Comparison of ENCODE assay signal across 34 cellular contexts in genomic region chr4:68615699-68616422, GRCh38. TPM values are rescaled to one million over a fixed set of nuclear protein-coding genes. Genes with fewer than 3 reads are reported as not detected.
"Had no signal": no experiment of that assay in that cellular context is flagged by ENCODE, and none has a peak within 500 bp of the region (broad histone marks: within the 10 kb centered on the region; RNA-seq: fewer than 3 reads in every experiment).

No MANE protein-coding gene starts in this region.

- DNase-seq: naive B cell; naive thymus-derived CD8-positive, alpha-beta T cell; nephron progenitor cell; nucleus accumbens; ovary; posterior cingulate gyrus; psoas muscle; right cardiac atrium; stimulated activated CD4-positive, alpha-beta T cell treated with anti-CD3 and anti-CD28 coated beads, Interleukin-15, amount 100 ng/mL, for 24 hours; stimulated activated CD4-positive, alpha-beta T cell treated with anti-CD3 and anti-CD28 coated beads, Interleukin-2, amount 100 ng/mL, for 24 hours; stimulated activated CD4-positive, alpha-beta T cell treated with anti-CD3 and anti-CD28 coated beads, Interleukin-2, amount 100 ng/mL, for 48 hours; stimulated activated CD4-positive, alpha-beta T cell treated with anti-CD3 and anti-CD28 coated beads, Interleukin-4, amount 100 ng/mL, for 24 hours; stimulated activated naive B cell treated with anti-CD40 and anti-IgM and Interleukin-4, amounts not matched to agents 10 μg/mL and 1 μg/mL and 100 μg/mL, for 72 hours; stimulated activated naive CD4-positive, alpha-beta T cell treated with Interleukin-2 at 50 U/mL for 16 hours; stomach; thyroid gland; trophoblast cell had no signal

- H3K36me3 ChIP-seq: neutrophil, ovary, stomach, thoracic aorta, thyroid gland, tibial nerve, upper lobe of left lung, vagina had no signal

- H2AFZ ChIP-seq: parathyroid adenoma had no signal

- H3K9ac ChIP-seq: parathyroid adenoma had no signal

- ATAC-seq: naive thymus-derived CD8-positive, alpha-beta T cell; natural killer cell treated with Interleukin-12 subunit alpha and Interleukin-12 subunit beta and Interleukin-15 and Interleukin-18, amount 100 ng/mL, for 72 hours; psoas muscle; right cardiac atrium; sciatic nerve; stimulated activated effector memory CD8-positive, alpha-beta T cell treated with anti-CD3 and anti-CD28 coated beads, Interleukin-12 subunit alpha, Interleukin-12 subunit beta, amount 100 ng/mL, for 72 hours; stimulated activated naive B cell treated with anti-CD40 and anti-IgM and Interleukin-4, amounts not matched to agents 10 μg/mL and 1 μg/mL and 100 μg/mL, for 72 hours had no signal

- H3K9me3 ChIP-seq: neutrophil, ovary, psoas muscle, stomach, thoracic aorta, thyroid gland, tibial nerve, upper lobe of left lung, vagina had no signal

- FAIRE-seq: urothelium cell line had no signal

- H3K4me3 ChIP-seq: ovary, psoas muscle, skin epidermis, smooth muscle cell, stomach, thoracic aorta, thyroid gland, tibial nerve, upper lobe of left lung, vagina had no signal

- H3K27ac ChIP-seq: neutrophil, ovary, parathyroid adenoma, psoas muscle, skin epidermis, stomach, thoracic aorta, thyroid gland, tibial nerve, upper lobe of left lung, vagina had no signal

- H3K4me2 ChIP-seq: smooth muscle cell had no signal

- H3K27me3 ChIP-seq: neutrophil, ovary, stomach, thyroid gland, tibial nerve, upper lobe of left lung, vagina had no signal

- H3K79me2 ChIP-seq: parathyroid adenoma had no signal

- H3K4me1 ChIP-seq: parathyroid adenoma, psoas muscle, stomach, thyroid gland, tibial nerve, upper lobe of left lung, vagina had no signal

RNA-seq across cellular contexts. Expression of gene UGT2B17, which starts 39.7 kb away (rescaled TPM):
- total RNA-seq: naive thymus-derived CD8-positive, alpha-beta T cell; natural killer cell treated with Interleukin-12 subunit alpha and Interleukin-12 subunit beta and Interleukin-15 and Interleukin-18, amount 100 ng/mL, for 72 hours; neural crest cell; osteoblast; progenitor cell of endocrine pancreas; psoas muscle; sciatic nerve; smooth muscle cell; stomach; temporal lobe; thoracic aorta; thyroid gland; tibial nerve; vagina had no signal
- polyA plus RNA-seq: naive thymus-derived CD8-positive, alpha-beta T cell; ovary; psoas muscle; smooth muscle cell had no signal

RNA-seq across cellular contexts. Expression of gene UGT2B15, which starts 54.6 kb away (rescaled TPM):
- total RNA-seq: naive thymus-derived CD8-positive, alpha-beta T cell; natural killer cell treated with Interleukin-12 subunit alpha and Interleukin-12 subunit beta and Interleukin-15 and Interleukin-18, amount 100 ng/mL, for 72 hours; neural crest cell; osteoblast; right cardiac atrium; sciatic nerve; smooth muscle cell; subcutaneous adipose tissue; temporal lobe; thoracic aorta; thyroid gland; tibial nerve; vagina had no signal
- polyA plus RNA-seq: naive thymus-derived CD8-positive, alpha-beta T cell; ovary; psoas muscle; right cardiac atrium; smooth muscle cell had no signal
